ENCODE assay signal across 29 cellular contexts in genomic region chr3:87732294-87732693, GRCh38.
"Had no signal": no experiment of that assay in that cellular context is flagged by ENCODE, and none has a peak within 500 bp of the region (broad histone marks: within the 10 kb centered on the region; RNA-seq: fewer than 3 reads in every experiment).

No MANE protein-coding gene starts in this region.

- H3K4me2 ChIP-seq: smooth muscle cell had no signal

- H3K36me3 ChIP-seq: colonic mucosa, esophagus squamous epithelium, heart right ventricle, prostate gland, right atrium auricular region, stomach, thyroid gland, vagina had no signal

- H3K4me3 ChIP-seq: colonic mucosa, esophagus squamous epithelium, heart right ventricle, lung, prostate gland, right atrium auricular region, smooth muscle cell, stomach, thyroid gland, vagina had no signal

- H3K9me3 ChIP-seq: colonic mucosa, esophagus squamous epithelium, heart right ventricle, prostate gland, right atrium auricular region, stomach, thyroid gland, vagina had no signal

- H3K27ac ChIP-seq: colonic mucosa, esophagus squamous epithelium, heart right ventricle, prostate gland, right atrium auricular region, stomach, thyroid gland, vagina had no signal

- H3K4me3 Mint-ChIP-seq: dendritic cell treated with granulocyte-macrophage colony-stimulating factor and Interleukin-4, amounts not matched to agents 40 ng/mL and 50 ng/mL, for 4 days; endodermal cell; memory B cell; naive thymus-derived CD4-positive, alpha-beta T cell; nephron; stimulated activated effector memory CD8-positive, alpha-beta T cell treated with anti-CD3 and anti-CD28 coated beads, Interleukin-12 subunit alpha, Interleukin-12 subunit beta, amount 100 ng/mL, for 72 hours had no signal

- H3K9me3 Mint-ChIP-seq: dendritic cell treated with granulocyte-macrophage colony-stimulating factor and Interleukin-4, amounts not matched to agents 40 ng/mL and 50 ng/mL, for 4 days; memory B cell; nephron; stimulated activated effector memory CD8-positive, alpha-beta T cell treated with anti-CD3 and anti-CD28 coated beads, Interleukin-12 subunit alpha, Interleukin-12 subunit beta, amount 100 ng/mL, for 72 hours had no signal

- H3K4me1 Mint-ChIP-seq: memory B cell; naive thymus-derived CD4-positive, alpha-beta T cell; nephron; stimulated activated effector memory CD8-positive, alpha-beta T cell treated with anti-CD3 and anti-CD28 coated beads, Interleukin-12 subunit alpha, Interleukin-12 subunit beta, amount 100 ng/mL, for 72 hours had no signal

- H3K27me3 Mint-ChIP-seq: dendritic cell treated with granulocyte-macrophage colony-stimulating factor and Interleukin-4, amounts not matched to agents 40 ng/mL and 50 ng/mL, for 4 days; memory B cell had no signal

- H3K27ac Mint-ChIP-seq: dendritic cell treated with granulocyte-macrophage colony-stimulating factor and Interleukin-4, amounts not matched to agents 40 ng/mL and 50 ng/mL, for 4 days; endodermal cell; memory B cell; naive thymus-derived CD4-positive, alpha-beta T cell; nephron; stimulated activated effector memory CD8-positive, alpha-beta T cell treated with anti-CD3 and anti-CD28 coated beads, Interleukin-12 subunit alpha, Interleukin-12 subunit beta, amount 100 ng/mL, for 72 hours had no signal

- H3K27me3 ChIP-seq: colonic mucosa, esophagus squamous epithelium, heart right ventricle, right atrium auricular region, stomach, thyroid gland, vagina had no signal

- H3K36me3 Mint-ChIP-seq: memory B cell; naive thymus-derived CD4-positive, alpha-beta T cell; stimulated activated effector memory CD8-positive, alpha-beta T cell treated with anti-CD3 and anti-CD28 coated beads, Interleukin-12 subunit alpha, Interleukin-12 subunit beta, amount 100 ng/mL, for 72 hours had no signal

- DNase-seq: colonic mucosa; effector CD8-positive, alpha-beta T cell; endodermal cell; erythroblast; esophagus squamous epithelium; foreskin melanocyte; glutamatergic neuron; heart right ventricle; hippocampal formation; kidney glomerular epithelial cell; midbrain; naive thymus-derived CD4-positive, alpha-beta T cell; nucleus accumbens; stimulated activated CD4-positive, alpha-beta T cell treated with anti-CD3 and anti-CD28 coated beads, Interleukin-12 subunit alpha, Interleukin-12 subunit beta, amount 100 ng/mL, for 4 hours; stimulated activated CD4-positive, alpha-beta T cell treated with anti-CD3 and anti-CD28 coated beads, Interleukin-1b, Interleukin-23, amount 100 ng/mL, for 48 hours; stimulated activated CD4-positive, alpha-beta T cell treated with anti-CD3 and anti-CD28 coated beads, Interleukin-4, amount 100 ng/mL, for 24 hours; stimulated activated naive CD4-positive, alpha-beta T cell treated with Interleukin-2 at 50 U/mL for 16 hours; stomach; thyroid gland; trophoblast cell had no signal
